Comparison of ENCODE assay signal across 33 cellular contexts in the genomic region with DNA sequence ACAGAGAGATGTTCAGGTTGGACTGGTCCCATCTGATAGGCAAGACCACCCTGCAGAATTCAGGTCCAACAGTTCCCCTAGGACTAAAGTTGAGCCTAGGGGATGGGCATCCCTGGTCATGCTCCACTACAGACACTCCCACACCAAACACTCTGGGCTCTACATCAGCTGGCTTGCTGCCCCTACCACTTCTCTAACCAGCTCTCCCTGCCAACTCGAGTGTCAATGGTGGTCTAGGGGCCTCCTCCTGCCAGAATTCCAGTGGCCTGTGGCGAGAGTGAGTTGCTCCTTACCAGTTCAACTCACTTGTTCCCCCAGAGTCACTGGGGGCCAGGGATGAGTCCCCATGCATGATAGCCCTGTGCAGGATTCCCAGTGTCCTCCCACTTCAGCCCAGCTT.
"Had no signal": no experiment of that assay in that cellular context is flagged by ENCODE, and none has a peak within 500 bp of the region (broad histone marks: within the 10 kb centered on the region; RNA-seq: fewer than 3 reads in every experiment).

No MANE protein-coding gene starts in this region.

- H3K4me3 ChIP-seq: ascending aorta, cardiac muscle cell had no signal

- H3K9me3 Mint-ChIP-seq: activated naive CD8-positive, alpha-beta T cell treated with anti-CD3 and anti-CD28 coated beads, Interleukin-2, amount 10 ng/mL, durations not matched to agents 7 days and 5 days; T-helper 2 cell treated with Interferon-gamma antibody and Interleukin-4, amounts not matched to agents 5 μg/mL and 100 μg/mL, for 36 hours had no signal

- DNase-seq: activated B cell treated with CpG ODN at 0.5 μM for 24 hours; activated CD4-positive, alpha-beta memory T cell treated with anti-CD3 and anti-CD28 coated beads for 36 hours; activated CD4-positive, alpha-beta T cell treated with anti-CD3 and anti-CD28 coated beads for 4 hours; activated CD4-positive, alpha-beta T cell treated with anti-CD3 and anti-CD28 coated beads, Interleukin-2, amount 50 U/mL, for 1 hour; activated CD4-positive, alpha-beta T cell treated with anti-CD3 and anti-CD28 coated beads, Interleukin-2, amount 50 U/mL, for 4 hours; activated CD4-positive, CD25-positive, alpha-beta regulatory T cell treated with anti-CD3 and anti-CD28 coated beads, Interleukin-2, amount 50 U/mL, for 72 hours; activated CD8-positive, alpha-beta memory T cell treated with anti-CD3 and anti-CD28 coated beads, Interleukin-2, amount 50 U/mL, for 48 hours; activated CD8-positive, alpha-beta T cell treated with anti-CD3 and anti-CD28 coated beads for 36 hours; activated effector memory CD4-positive, alpha-beta T cell treated with Interleukin-2 at 50 U/mL for 16 hours; activated gamma-delta T cell; activated naive CD4-positive, alpha-beta T cell treated with anti-CD3 and anti-CD28 coated beads, Interleukin-2, amount 10 ng/mL, durations not matched to agents 7 days and 5 days; activated naive CD4-positive, alpha-beta T cell treated with Interleukin-2 at 50 U/mL for 16 hours; activated naive CD8-positive, alpha-beta T cell treated with anti-CD3 and anti-CD28 coated beads, Interleukin-2, amount 10 ng/mL, durations not matched to agents 7 days and 5 days; activated naive CD8-positive, alpha-beta T cell treated with anti-CD3 and anti-CD28 coated beads, Interleukin-2, amount 50 U/mL, for 24 hours; activated T-cell treated with anti-CD3 and anti-CD28 coated beads, Interleukin-2, amount 50 U/mL, for 24 hours; activated T-cell treated with anti-CD3 and anti-CD28 coated beads, Interleukin-2, amount 50 U/mL, for 48 hours; amygdala; anterior cingulate cortex; caudate nucleus; cerebellar nuclear complex; T-helper 1 cell; T-helper 2 cell; T-helper 9 cell had no signal

- H3K27me3 Mint-ChIP-seq: activated CD4-positive, alpha-beta memory T cell treated with anti-CD3 and anti-CD28 coated beads for 36 hours; activated naive CD4-positive, alpha-beta T cell treated with anti-CD3 and anti-CD28 coated beads, Interleukin-2, amount 10 ng/mL, durations not matched to agents 7 days and 5 days; activated naive CD8-positive, alpha-beta T cell treated with anti-CD3 and anti-CD28 coated beads, Interleukin-2, amount 10 ng/mL, durations not matched to agents 7 days and 5 days; activated naive CD8-positive, alpha-beta T cell treated with anti-CD3 and anti-CD28 coated beads, Interleukin-2, amount 50 U/mL, for 24 hours; activated T-cell treated with anti-CD3 and anti-CD28 coated beads, Interleukin-2, amount 50 U/mL, for 24 hours had no signal

- H3K4me1 Mint-ChIP-seq: activated B cell treated with CpG ODN at 0.5 μM for 24 hours; activated naive CD4-positive, alpha-beta T cell treated with anti-CD3 and anti-CD28 coated beads, Interleukin-2, amount 10 ng/mL, durations not matched to agents 7 days and 5 days; activated naive CD4-positive, alpha-beta T cell treated with anti-CD3 and anti-CD28 coated beads, Interleukin-2, amount 50 U/mL, for 24 hours; activated naive CD8-positive, alpha-beta T cell treated with anti-CD3 and anti-CD28 coated beads, Interleukin-2, amount 10 ng/mL, durations not matched to agents 7 days and 5 days; activated naive CD8-positive, alpha-beta T cell treated with anti-CD3 and anti-CD28 coated beads, Interleukin-2, amount 50 U/mL, for 24 hours; brain; central memory CD8-positive, alpha-beta T cell had no signal

- H3K27me3 ChIP-seq: ascending aorta, cardiac muscle cell had no signal

- H3K27ac Mint-ChIP-seq: activated B cell treated with CpG ODN at 0.5 μM for 24 hours; activated CD4-positive, alpha-beta memory T cell treated with anti-CD3 and anti-CD28 coated beads for 36 hours; activated CD8-positive, alpha-beta T cell treated with anti-CD3 and anti-CD28 coated beads for 36 hours; activated naive CD4-positive, alpha-beta T cell treated with anti-CD3 and anti-CD28 coated beads, Interleukin-2, amount 10 ng/mL, durations not matched to agents 7 days and 5 days; activated naive CD4-positive, alpha-beta T cell treated with anti-CD3 and anti-CD28 coated beads, Interleukin-2, amount 50 U/mL, for 24 hours; activated naive CD8-positive, alpha-beta T cell; activated naive CD8-positive, alpha-beta T cell treated with anti-CD3 and anti-CD28 coated beads, Interleukin-2, amount 10 ng/mL, durations not matched to agents 7 days and 5 days; activated naive CD8-positive, alpha-beta T cell treated with anti-CD3 and anti-CD28 coated beads, Interleukin-2, amount 50 U/mL, for 24 hours; activated T-cell treated with anti-CD3 and anti-CD28 coated beads, Interleukin-2, amount 50 U/mL, for 24 hours; activated T-helper 2 cell treated with anti-CD3 and anti-CD28 coated beads, Interferon-gamma antibody, Interleukin-2, Interleukin-4, amounts not matched to agents 10 μg/mL and 5 μg/mL and 100 μg/mL, durations not matched to agents 14 hours and 24 hours and 36 hours; brain; T-helper 1 cell treated with Interleukin-12 subunit alpha and Interleukin-12 subunit beta and Interleukin-4 antibody, amounts not matched to agents 30 μg/mL and 1 μg/mL, for 36 hours; T-helper 2 cell treated with Interferon-gamma antibody and Interleukin-4, amounts not matched to agents 5 μg/mL and 100 μg/mL, for 36 hours had no signal

- ATAC-seq: activated CD8-positive, alpha-beta T cell treated with anti-CD3 and anti-CD28 coated beads for 36 hours; activated naive CD8-positive, alpha-beta T cell treated with anti-CD3 and anti-CD28 coated beads, Interleukin-2, amount 50 U/mL, for 24 hours had no signal

- H3K27ac ChIP-seq: ascending aorta, cardiac muscle cell, VCaP had no signal

- H3K4me3 Mint-ChIP-seq: activated B cell treated with CpG ODN at 0.5 μM for 24 hours; activated CD4-positive, alpha-beta memory T cell treated with anti-CD3 and anti-CD28 coated beads for 36 hours; activated CD8-positive, alpha-beta T cell treated with anti-CD3 and anti-CD28 coated beads for 36 hours; activated naive CD4-positive, alpha-beta T cell treated with anti-CD3 and anti-CD28 coated beads, Interleukin-2, amount 10 ng/mL, durations not matched to agents 7 days and 5 days; activated naive CD4-positive, alpha-beta T cell treated with anti-CD3 and anti-CD28 coated beads, Interleukin-2, amount 50 U/mL, for 24 hours; activated naive CD8-positive, alpha-beta T cell; activated naive CD8-positive, alpha-beta T cell treated with anti-CD3 and anti-CD28 coated beads, Interleukin-2, amount 10 ng/mL, durations not matched to agents 7 days and 5 days; activated naive CD8-positive, alpha-beta T cell treated with anti-CD3 and anti-CD28 coated beads, Interleukin-2, amount 50 U/mL, for 24 hours; activated T-cell treated with anti-CD3 and anti-CD28 coated beads, Interleukin-2, amount 50 U/mL, for 24 hours; brain; central memory CD8-positive, alpha-beta T cell; T-helper 1 cell treated with Interleukin-12 subunit alpha and Interleukin-12 subunit beta and Interleukin-4 antibody, amounts not matched to agents 30 μg/mL and 1 μg/mL, for 36 hours; T-helper 2 cell treated with Interferon-gamma antibody and Interleukin-4, amounts not matched to agents 5 μg/mL and 100 μg/mL, for 36 hours had no signal

- H3K4me1 ChIP-seq: ascending aorta had no signal

- H3K36me3 ChIP-seq: ascending aorta, cardiac muscle cell had no signal

- H3K36me3 Mint-ChIP-seq: activated CD4-positive, alpha-beta memory T cell treated with anti-CD3 and anti-CD28 coated beads for 36 hours; activated naive CD4-positive, alpha-beta T cell treated with anti-CD3 and anti-CD28 coated beads, Interleukin-2, amount 10 ng/mL, durations not matched to agents 7 days and 5 days; activated naive CD4-positive, alpha-beta T cell treated with anti-CD3 and anti-CD28 coated beads, Interleukin-2, amount 50 U/mL, for 24 hours; activated naive CD8-positive, alpha-beta T cell; activated naive CD8-positive, alpha-beta T cell treated with anti-CD3 and anti-CD28 coated beads, Interleukin-2, amount 10 ng/mL, durations not matched to agents 7 days and 5 days; brain had no signal
